Comparison of ENCODE assay signal across 32 cellular contexts in genomic region chr7:2577914-2578680, GRCh38.
"Had no signal": no experiment of that assay in that cellular context is flagged by ENCODE, and none has a peak within 500 bp of the region (broad histone marks: within the 10 kb centered on the region; RNA-seq: fewer than 3 reads in every experiment).

No MANE protein-coding gene starts in this region.

- ATAC-seq: activated T-cell treated with anti-CD3 and anti-CD28 coated beads, Interleukin-2, amount 50 U/mL, for 4 hours had no signal

- H3K27me3 ChIP-seq: brain microvascular endothelial cell had no signal

- H3K4me1 Mint-ChIP-seq: activated naive CD8-positive, alpha-beta T cell treated with anti-CD3 and anti-CD28 coated beads for 36 hours had no signal

- H3K4me3 Mint-ChIP-seq: activated B cell treated with CpG ODN at 0.5 μM for 24 hours; activated CD4-positive, alpha-beta memory T cell treated with anti-CD3 and anti-CD28 coated beads for 36 hours; activated naive CD8-positive, alpha-beta T cell treated with anti-CD3 and anti-CD28 coated beads for 36 hours; activated T-cell treated with anti-CD3 and anti-CD28 coated beads, Interleukin-2, amount 50 U/mL, for 4 hours had no signal

- H3K36me3 Mint-ChIP-seq: activated CD4-positive, alpha-beta memory T cell treated with anti-CD3 and anti-CD28 coated beads for 36 hours; activated naive CD8-positive, alpha-beta T cell treated with anti-CD3 and anti-CD28 coated beads for 36 hours had no signal

- H3K9ac ChIP-seq: KMS-11 had no signal

- H3K27me3 Mint-ChIP-seq: activated B cell treated with CpG ODN at 0.5 μM for 24 hours; activated CD4-positive, alpha-beta memory T cell treated with anti-CD3 and anti-CD28 coated beads for 36 hours; activated naive CD8-positive, alpha-beta T cell treated with anti-CD3 and anti-CD28 coated beads for 36 hours had no signal

- H3K4me2 ChIP-seq: KMS-11 had no signal

- DNase-seq: activated B cell treated with CpG ODN at 0.5 μM for 24 hours; activated CD4-positive, alpha-beta memory T cell treated with anti-CD3 and anti-CD28 coated beads for 36 hours; activated CD4-positive, alpha-beta T cell treated with anti-CD3 and anti-CD28 coated beads for 4 hours; activated CD4-positive, alpha-beta T cell treated with anti-CD3 and anti-CD28 coated beads, Interleukin-2, amount 50 U/mL, for 1 hour; activated CD4-positive, CD25-positive, alpha-beta regulatory T cell treated with anti-CD3 and anti-CD28 coated beads, Interleukin-2, amount 50 U/mL, for 72 hours; activated CD8-positive, alpha-beta memory T cell treated with anti-CD3 and anti-CD28 coated beads, Interleukin-2, amount 50 U/mL, for 4 hours; activated effector memory CD4-positive, alpha-beta T cell treated with Interleukin-2 at 50 U/mL for 16 hours; activated naive CD4-positive, alpha-beta T cell treated with anti-CD3 and anti-CD28 coated beads, Interleukin-2, amount 50 U/mL, for 16 hours; activated naive CD8-positive, alpha-beta T cell treated with anti-CD3 and anti-CD28 coated beads for 36 hours; activated T-cell treated with anti-CD3 and anti-CD28 coated beads for 4 hours; activated T-cell treated with anti-CD3 and anti-CD28 coated beads, Interleukin-2, amount 50 U/mL, for 4 hours; amniotic stem cell; brain microvascular endothelial cell; MM.1S; MV-4-11; NCI-H1092; NCI-H146; NCI-H187; NCI-H2029 treated with DMSO at 0.1 percent for 48 hours; NCI-H2107; NCI-H2171; NCI-H510A; NCI-H526; NCI-H748 treated with DMSO at 0.1 percent for 48 hours; OCI-M1; Right ventricle myocardium superior; SW 1271; T-helper 1 cell; T-helper 2 cell; T-helper 9 cell had no signal

- H3K27ac ChIP-seq: brain microvascular endothelial cell, KMS-11, VCaP had no signal

- H3K9me3 Mint-ChIP-seq: activated B cell treated with CpG ODN at 0.5 μM for 24 hours; activated CD4-positive, alpha-beta memory T cell treated with anti-CD3 and anti-CD28 coated beads for 36 hours; activated naive CD8-positive, alpha-beta T cell treated with anti-CD3 and anti-CD28 coated beads for 36 hours; activated T-cell treated with anti-CD3 and anti-CD28 coated beads, Interleukin-2, amount 50 U/mL, for 4 hours had no signal

- H3K27ac Mint-ChIP-seq: activated B cell treated with CpG ODN at 0.5 μM for 24 hours; activated CD4-positive, alpha-beta memory T cell treated with anti-CD3 and anti-CD28 coated beads for 36 hours; activated naive CD8-positive, alpha-beta T cell treated with anti-CD3 and anti-CD28 coated beads for 36 hours had no signal
